In genomic region chr15:25933456-25934158, GRCh38 we compare ENCODE assay signal across 8 cellular contexts.
A peak's percentile ranks its signal among the peaks of the same experiment; 100 is the strongest.
DNase-seq lines count a peak whose midpoint lies in the region; ATAC-seq and TF ChIP-seq lines count a peak whose summit lies in the region.

No MANE protein-coding gene starts in this region.

- H3K36me3 ChIP-seq in prostate gland = no peaks in the 10 kb centered on the region
- no peaks in the 10 kb centered on the region for H3K36me3 ChIP-seq in upper lobe of left lung

- peak overlapping the region; percentile 87 for H3K4me3 Mint-ChIP-seq in activated naive CD8-positive, alpha-beta T cell treated with anti-CD3 and anti-CD28 coated beads for 36 hours

- H3K4me1 ChIP-seq in prostate gland (replicated peaks) (no peaks in the 10 kb centered on the region), upper lobe of left lung (peaks cover 0 to 6% (median 4%) of the 10 kb centered on the region in 4 donors)

- H3K27ac ChIP-seq in prostate gland (no peak overlapping the region), upper lobe of left lung (no peak overlapping the region)

- H3K27me3 ChIP-seq in prostate gland (replicated peaks; ENCODE audit: insufficient read depth) (no peaks in the 10 kb centered on the region), upper lobe of left lung (no peaks in the 10 kb centered on the region)

- peak overlapping the region; percentile 83 for H3K27ac Mint-ChIP-seq in activated naive CD8-positive, alpha-beta T cell treated with anti-CD3 and anti-CD28 coated beads for 36 hours

- peak; percentile 63 for ATAC-seq in HG03460 (IDR thresholded peaks at IDR 0.05; ENCODE audit: unreplicated experiment)
- ATAC-seq in left cardiac atrium = peak; percentile 95 to 98
- ATAC-seq in upper lobe of left lung (ENCODE audit: low FRiP score in 2 of 2) = peak; percentile 88 to 94

- H3K27me3 Mint-ChIP-seq in activated naive CD8-positive, alpha-beta T cell treated with anti-CD3 and anti-CD28 coated beads for 36 hours = peaks cover 6% of the 10 kb centered on the region

- 14% methylated on average over 22 of the region's 23 CpGs for WGBS in prostate gland
- WGBS in upper lobe of left lung, 2 donors = 9% methylated on average over 23 of the region's 23 CpGs

- peaks cover 2% of the 10 kb centered on the region for H3K36me3 Mint-ChIP-seq in activated naive CD8-positive, alpha-beta T cell treated with anti-CD3 and anti-CD28 coated beads for 36 hours

- H3K9me3 Mint-ChIP-seq in activated naive CD8-positive, alpha-beta T cell treated with anti-CD3 and anti-CD28 coated beads for 36 hours = peaks cover 7% of the 10 kb centered on the region

- no peaks in the 10 kb centered on the region for H3K9me3 ChIP-seq in prostate gland
- no peaks in the 10 kb centered on the region for H3K9me3 ChIP-seq in upper lobe of left lung

- DNase-seq in ELR (ENCODE audit: low read depth) (peak; percentile 3), SK-MEL-5 (ENCODE audit: low read depth, low spot score) (peak; percentile 88), left cardiac atrium (peak; percentile 87), prostate gland (ENCODE audit: low spot score) (peak; percentile 57), upper lobe of left lung (peak in 1 of 2 donors; percentile 77), SW 1271 (lab: John Stamatoyannopoulos, UW) (no peak)
- DNase-seq in activated naive CD8-positive, alpha-beta T cell treated with anti-CD3 and anti-CD28 coated beads for 36 hours = peak; percentile 60

- in situ Hi-C loops in SK-MEL-5 (cut with HindIII; ENCODE audit: low pct_unique_long_range_greater_than_20kb, low sequenced_read_pairs) = no loop called here

- no peak for TF ChIP-seq EP300 in upper lobe of left lung (IDR thresholded peaks at IDR 0.05)

- intact Hi-C loops in left cardiac atrium (cut with DNase I) = loop anchor here (5.0 to 10.0 kb wide), 4 partner anchors 189 to 426 kb away; no protein-coding TSS in a partner anchor
- intact Hi-C loops in prostate gland (cut with DNase I) = loop anchor here (2.0 to 5.0 kb wide), 3 partner anchors 195 to 426 kb away; no protein-coding TSS in a partner anchor

- TF ChIP-seq POLR2A in prostate gland (IDR thresholded peaks at IDR 0.05) = no peak
- no peak for TF ChIP-seq POLR2A in upper lobe of left lung (IDR thresholded peaks at IDR 0.05)

- peaks cover 6% of the 10 kb centered on the region for H3K4me1 Mint-ChIP-seq in activated naive CD8-positive, alpha-beta T cell treated with anti-CD3 and anti-CD28 coated beads for 36 hours

- H3K4me3 ChIP-seq in prostate gland = no peak overlapping the region
- H3K4me3 ChIP-seq in upper lobe of left lung = peak overlapping the region in 3 of 4 donors; percentile 23 to 42 (median 37)

- peak; percentile 27 to 66 (median 50) for TF ChIP-seq CTCF in prostate gland (IDR thresholded peaks at IDR 0.05)
- TF ChIP-seq CTCF in upper lobe of left lung (IDR thresholded peaks at IDR 0.05) = peak; percentile 37 to 76 (median 50)

Comparison
In these comparisons a context has a peak if more than half of its experiments do, and no peak if none do; other contexts are left out.
1. DNase-seq: peak in ELR (single experiment), SK-MEL-5 (single experiment), activated naive CD8-positive, alpha-beta T cell treated with anti-CD3 and anti-CD28 coated beads for 36 hours (single experiment), left cardiac atrium (single experiment) and prostate gland (single experiment); none in SW 1271 (0 of 2).
2. H3K4me3 ChIP-seq: peak in upper lobe of left lung (3 of 4); none in prostate gland (0 of 2).
3. Peak in every context shown above with its lines, with median percentiles within 50 percentile points of each other: ATAC-seq.